Comparison of ENCODE assay signal across 14 cellular contexts in genomic region chr1:61055110-61055614, GRCh38. TPM values are rescaled to one million over a fixed set of nuclear protein-coding genes. Genes with fewer than 3 reads are reported as not detected.
DNase-seq lines count a peak whose midpoint lies in the region; ATAC-seq and TF ChIP-seq lines count a peak whose summit lies in the region.
"Had no signal": no experiment of that assay in that cellular context is flagged by ENCODE, and none has a peak within 500 bp of the region (broad histone marks: within the 10 kb centered on the region; RNA-seq: fewer than 3 reads in every experiment).

No MANE protein-coding gene starts in this region.

- H3K9me3 Mint-ChIP-seq in activated naive CD8-positive, alpha-beta T cell treated with anti-CD3 and anti-CD28 coated beads, Interleukin-2, amount 50 U/mL, for 24 hours, result no peaks in the 10 kb centered on the region
- H3K9me3 Mint-ChIP-seq in CD8-positive, alpha-beta T cell, result no peaks in the 10 kb centered on the region
- H3K9me3 Mint-ChIP-seq: activated CD4-positive, alpha-beta memory T cell treated with anti-CD3 and anti-CD28 coated beads, Interleukin-2, amount 10 ng/mL, durations not matched to agents 7 days and 5 days; activated naive CD4-positive, alpha-beta T cell treated with anti-CD3 and anti-CD28 coated beads for 36 hours had no signal

- H3K27me3 Mint-ChIP-seq in activated naive CD8-positive, alpha-beta T cell treated with anti-CD3 and anti-CD28 coated beads, Interleukin-2, amount 50 U/mL, for 24 hours, result peaks cover 79% of the 10 kb centered on the region
- peaks cover 54% of the 10 kb centered on the region for H3K27me3 Mint-ChIP-seq in CD8-positive, alpha-beta T cell (ENCODE audit: low read depth)

- no peak overlapping the region for H3K4me3 Mint-ChIP-seq in activated naive CD8-positive, alpha-beta T cell treated with anti-CD3 and anti-CD28 coated beads, Interleukin-2, amount 50 U/mL, for 24 hours
- no peak overlapping the region for H3K4me3 Mint-ChIP-seq in CD8-positive, alpha-beta T cell
- H3K4me3 Mint-ChIP-seq: activated CD4-positive, alpha-beta memory T cell treated with anti-CD3 and anti-CD28 coated beads, Interleukin-2, amount 10 ng/mL, durations not matched to agents 7 days and 5 days; activated naive CD4-positive, alpha-beta T cell treated with anti-CD3 and anti-CD28 coated beads for 36 hours had no signal

- no peak for TF ChIP-seq POLR2A in breast epithelium (IDR thresholded peaks at IDR 0.05)
- TF ChIP-seq POLR2A in right lobe of liver (IDR thresholded peaks at IDR 0.05), result no peak
- TF ChIP-seq POLR2A in suprapubic skin (IDR thresholded peaks at IDR 0.05), result no peak

- TF ChIP-seq EP300 in suprapubic skin (IDR thresholded peaks at IDR 0.05), result no peak

- CTCF ChIA-PET in CD8-positive, alpha-beta T cell (lab: Charles Lee), result interaction anchor here (1.1 to 1.4 kb wide), 2 partner anchors 13 to 23 kb away, joined by 3 to 8 read pairs; no protein-coding TSS in a partner anchor

- H3K27me3 ChIP-seq in breast epithelium, result no peaks in the 10 kb centered on the region
- no peaks in the 10 kb centered on the region for H3K27me3 ChIP-seq in right lobe of liver
- H3K27me3 ChIP-seq in suprapubic skin, result no peaks in the 10 kb centered on the region
- no peaks in the 10 kb centered on the region for H3K27me3 ChIP-seq in CD8-positive, alpha-beta T cell (ENCODE audit: insufficient read depth, low read length)

- no peak for TF ChIP-seq CTCF in breast epithelium (IDR thresholded peaks at IDR 0.05)
- TF ChIP-seq CTCF in right lobe of liver (IDR thresholded peaks at IDR 0.05), result no peak
- no peak for TF ChIP-seq CTCF in suprapubic skin (IDR thresholded peaks at IDR 0.05)
- no peak for TF ChIP-seq CTCF in CD8-positive, alpha-beta T cell (IDR thresholded peaks at IDR 0.05)

- ATAC-seq in right lobe of liver, result no peak
- ATAC-seq in activated naive CD8-positive, alpha-beta T cell treated with anti-CD3 and anti-CD28 coated beads, Interleukin-2, amount 50 U/mL, for 24 hours, result no peak
- no peak for ATAC-seq in CD8-positive, alpha-beta T cell
- ATAC-seq in HG02852 (IDR thresholded peaks at IDR 0.05; ENCODE audit: unreplicated experiment), result no peak

- H3K4me1 ChIP-seq in breast epithelium (peaks cover 0 to 11% of the 10 kb centered on the region in 2 donors), right lobe of liver (peaks cover 0 to 29% (median 12%) of the 10 kb centered on the region in 4 donors), suprapubic skin (peaks cover 69% of the 10 kb centered on the region)
- peaks cover 28% of the 10 kb centered on the region for H3K4me1 ChIP-seq in CD8-positive, alpha-beta T cell (ENCODE audit: insufficient read depth, low read length)

- intact Hi-C loops in breast epithelium (cut with DNase I; ENCODE audit: low total_unique reads) (loop anchor here (10.0 kb wide), 1 partner anchor 390 kb away; no protein-coding TSS in a partner anchor), right lobe of liver (cut with DNase I) (loop anchor here (10.0 kb wide), 2 partner anchors 280 to 290 kb away; no protein-coding TSS in a partner anchor)
- intact Hi-C loops in CD8-positive, alpha-beta T cell (cut with DNase I, micrococcal nuclease), result loop anchor here in 1 of 2 experiments (10.0 kb wide), 2 partner anchors 670 to 1240 kb away; partner anchors contain the start of genes HOOK1 and TM2D1

- no peaks in the 10 kb centered on the region for H3K9me3 ChIP-seq in breast epithelium
- no peaks in the 10 kb centered on the region for H3K9me3 ChIP-seq in right lobe of liver
- H3K9me3 ChIP-seq in suprapubic skin, result no peaks in the 10 kb centered on the region
- H3K9me3 ChIP-seq in CD8-positive, alpha-beta T cell (ENCODE audit: low read length), result no peaks in the 10 kb centered on the region

- H3K4me1 Mint-ChIP-seq in activated naive CD8-positive, alpha-beta T cell treated with anti-CD3 and anti-CD28 coated beads, Interleukin-2, amount 50 U/mL, for 24 hours, result peaks cover 36% of the 10 kb centered on the region
- H3K4me1 Mint-ChIP-seq in CD8-positive, alpha-beta T cell (ENCODE audit: low read depth), result peaks cover 38% of the 10 kb centered on the region

- DNase-seq in DMS 273 (lab: John Stamatoyannopoulos, UW; ENCODE audit: unreplicated experiment) (peak; percentile 53), DMS 273 treated with DMSO at 0.1 percent for 48 hours (lab: John Stamatoyannopoulos, UW) (no peak), breast epithelium (ENCODE audit: low spot score in 2 of 2) (no peak), right lobe of liver (no peak), suprapubic skin (ENCODE audit: low spot score in 2 of 2) (no peak)
- DNase-seq in activated naive CD8-positive, alpha-beta T cell treated with anti-CD3 and anti-CD28 coated beads, Interleukin-2, amount 50 U/mL, for 24 hours, result no peak
- DNase-seq in CD8-positive, alpha-beta T cell, result no peak
- DNase-seq: activated CD4-positive, alpha-beta memory T cell treated with anti-CD3 and anti-CD28 coated beads, Interleukin-2, amount 10 ng/mL, durations not matched to agents 7 days and 5 days; activated naive CD4-positive, alpha-beta T cell treated with anti-CD3 and anti-CD28 coated beads for 36 hours; head of caudate nucleus; NCI-H1092 treated with DMSO at 0.1 percent for 48 hours; stimulated activated CD4-positive, alpha-beta T cell treated with anti-CD3 and anti-CD28 coated beads, Interleukin-12 subunit alpha, Interleukin-12 subunit beta, amount 100 ng/mL, for 4 hours had no signal

- H3K27ac ChIP-seq in breast epithelium (peak overlapping the region; percentile 81 to 83), right lobe of liver (peak overlapping the region; percentile 41 to 56 (median 50)), suprapubic skin (peak overlapping the region; percentile 98)
- H3K27ac ChIP-seq in CD8-positive, alpha-beta T cell (ENCODE audit: low read depth, low read length), result no peak overlapping the region
- H3K27ac ChIP-seq: 22Rv1 had no signal

- H3K36me3 ChIP-seq in breast epithelium (no peaks in the 10 kb centered on the region), right lobe of liver (no peaks in the 10 kb centered on the region), suprapubic skin (no peaks in the 10 kb centered on the region)
- H3K36me3 ChIP-seq in CD8-positive, alpha-beta T cell (ENCODE audit: insufficient read depth, low read length), result no peaks in the 10 kb centered on the region

- H3K36me3 Mint-ChIP-seq in activated naive CD8-positive, alpha-beta T cell treated with anti-CD3 and anti-CD28 coated beads, Interleukin-2, amount 50 U/mL, for 24 hours (ENCODE audit: low read depth), result no peaks in the 10 kb centered on the region
- H3K36me3 Mint-ChIP-seq in CD8-positive, alpha-beta T cell, result no peaks in the 10 kb centered on the region

- POLR2A ChIA-PET in CD8-positive, alpha-beta T cell (lab: Charles Lee), result interaction anchor here (1.2 to 7.8 kb wide), 2 partner anchors 15 to 22 kb away, joined by 3 to 66 read pairs; no protein-coding TSS in a partner anchor

- H3K4me3 ChIP-seq in breast epithelium, result no peak overlapping the region
- no peak overlapping the region for H3K4me3 ChIP-seq in right lobe of liver
- H3K4me3 ChIP-seq in suprapubic skin, result no peak overlapping the region
- no peak overlapping the region for H3K4me3 ChIP-seq in CD8-positive, alpha-beta T cell (ENCODE audit: low read depth, low read length)

- no peak overlapping the region for H3K27ac Mint-ChIP-seq in activated naive CD8-positive, alpha-beta T cell treated with anti-CD3 and anti-CD28 coated beads, Interleukin-2, amount 50 U/mL, for 24 hours
- no peak overlapping the region for H3K27ac Mint-ChIP-seq in CD8-positive, alpha-beta T cell
- H3K27ac Mint-ChIP-seq: activated CD4-positive, alpha-beta memory T cell treated with anti-CD3 and anti-CD28 coated beads, Interleukin-2, amount 10 ng/mL, durations not matched to agents 7 days and 5 days; activated naive CD4-positive, alpha-beta T cell treated with anti-CD3 and anti-CD28 coated beads for 36 hours had no signal

RNA-seq across cellular contexts. Expression of gene NFIA, which starts 27.2 kb away (rescaled TPM):
- total RNA-seq in breast epithelium (10 to 100 TPM; 54.9 to 87.5 (median 79.6) TPM), right lobe of liver (10 to 100 TPM; 36.7 to 97.2 (median 57.9) TPM), suprapubic skin (10 to 100 TPM; 30.1 to 54.2 (median 48.2) TPM)
- total RNA-seq in CD8-positive, alpha-beta T cell, result 1 to 10 TPM; 5.3 to 6.7 TPM

Comparison
In these comparisons a context has a peak if more than half of its experiments do, and no peak if none do; other contexts are left out.
1. RNA of gene NFIA, which starts 27.2 kb away (total RNA-seq): 54.9 to 87.5 TPM in breast epithelium, 36.7 to 97.2 TPM in right lobe of liver and 30.1 to 54.2 TPM in suprapubic skin; 5.3 to 6.7 TPM in CD8-positive, alpha-beta T cell; every median in the first group is over 4 times any median in the second.